Comparison of ENCODE assay signal across 1 cellular context in genomic region chr12:121061831-121062230, GRCh38.
TF ChIP-seq lines count a peak whose summit lies in the region.

No MANE protein-coding gene starts in this region.

TF ChIP-seq in HepG2, 621 proteins besides CTCF, POLR2A, EP300 and RAD21 (continues in another document):
- TF ChIP-seq NFE2L2 (IDR thresholded peaks at IDR 0.05; ENCODE audit: low read length) (no peak), ATF5 (CRISPR knock-in tag; IDR thresholded peaks at IDR 0.05; ENCODE audit: low read depth) (no peak), HNF1B (CRISPR knock-in tag; IDR thresholded peaks at IDR 0.05) (no peak), STAG1 (CRISPR knock-in tag; IDR thresholded peaks at IDR 0.05) (peak; percentile 69), ZNF709 (CRISPR knock-in tag; IDR thresholded peaks at IDR 0.05) (no peak), ZC3H4 (CRISPR knock-in tag; IDR thresholded peaks at IDR 0.05; ENCODE audit: borderline replicate concordance) (no peak), SMC3 (IDR thresholded peaks at IDR 0.05; ENCODE audit: low read length) (peak; percentile 71), ZFP36L1 (CRISPR knock-in tag; IDR thresholded peaks at IDR 0.05) (no peak), BRD4 (CRISPR knock-in tag; IDR thresholded peaks at IDR 0.05) (no peak), ZNF580 (CRISPR knock-in tag; IDR thresholded peaks at IDR 0.05; ENCODE audit: borderline replicate concordance, low read depth) (no peak), GRHL1 (CRISPR knock-in tag; conservative IDR thresholded peaks at IDR 0.05) (no peak), MIXL1 (CRISPR knock-in tag; IDR thresholded peaks at IDR 0.05) (0 out of 2 replicates have a peak, but pooled peaks have one; percentile 10), JUN (CRISPR knock-in tag; IDR thresholded peaks at IDR 0.05) (no peak), PRDM4 (CRISPR knock-in tag; IDR thresholded peaks at IDR 0.05; ENCODE audit: borderline replicate concordance) (no peak), RFXAP (CRISPR knock-in tag; IDR thresholded peaks at IDR 0.05; ENCODE audit: borderline replicate concordance) (no peak), SPEN (CRISPR knock-in tag; IDR thresholded peaks at IDR 0.05; ENCODE audit: low read depth) (no peak), GATAD1 (CRISPR knock-in tag; IDR thresholded peaks at IDR 0.05) (no peak)
- TF ChIP-seq, protein P1, sequence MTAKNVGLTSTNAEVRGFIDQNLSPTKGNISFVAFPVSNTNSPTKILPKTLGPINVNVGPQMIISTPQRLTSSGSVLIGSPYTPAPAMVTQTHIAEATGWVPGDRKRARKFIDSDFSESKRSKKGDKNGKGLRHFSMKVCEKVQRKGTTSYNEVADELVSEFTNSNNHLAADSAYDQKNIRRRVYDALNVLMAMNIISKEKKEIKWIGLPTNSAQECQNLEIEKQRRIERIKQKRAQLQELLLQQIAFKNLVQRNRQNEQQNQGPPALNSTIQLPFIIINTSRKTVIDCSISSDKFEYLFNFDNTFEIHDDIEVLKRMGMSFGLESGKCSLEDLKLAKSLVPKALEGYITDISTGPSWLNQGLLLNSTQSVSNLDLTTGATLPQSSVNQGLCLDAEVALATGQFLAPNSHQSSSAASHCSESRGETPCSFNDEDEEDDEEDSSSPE (CRISPR knock-in tag; IDR thresholded peaks at IDR 0.05), result no peak
- TF ChIP-seq, protein P2, sequence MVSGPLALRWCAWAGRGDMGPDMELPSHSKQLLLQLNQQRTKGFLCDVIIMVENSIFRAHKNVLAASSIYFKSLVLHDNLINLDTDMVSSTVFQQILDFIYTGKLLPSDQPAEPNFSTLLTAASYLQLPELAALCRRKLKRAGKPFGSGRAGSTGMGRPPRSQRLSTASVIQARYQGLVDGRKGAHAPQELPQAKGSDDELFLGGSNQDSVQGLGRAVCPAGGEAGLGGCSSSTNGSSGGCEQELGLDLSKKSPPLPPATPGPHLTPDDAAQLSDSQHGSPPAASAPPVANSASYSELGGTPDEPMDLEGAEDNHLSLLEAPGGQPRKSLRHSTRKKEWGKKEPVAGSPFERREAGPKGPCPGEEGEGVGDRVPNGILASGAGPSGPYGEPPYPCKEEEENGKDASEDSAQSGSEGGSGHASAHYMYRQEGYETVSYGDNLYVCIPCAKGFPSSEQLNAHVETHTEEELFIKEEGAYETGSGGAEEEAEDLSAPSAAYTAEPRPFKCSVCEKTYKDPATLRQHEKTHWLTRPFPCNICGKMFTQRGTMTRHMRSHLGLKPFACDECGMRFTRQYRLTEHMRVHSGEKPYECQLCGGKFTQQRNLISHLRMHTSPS (CRISPR knock-in tag; IDR thresholded peaks at IDR 0.05; ENCODE audit: low read depth), result no peak
- TF ChIP-seq, protein P3, sequence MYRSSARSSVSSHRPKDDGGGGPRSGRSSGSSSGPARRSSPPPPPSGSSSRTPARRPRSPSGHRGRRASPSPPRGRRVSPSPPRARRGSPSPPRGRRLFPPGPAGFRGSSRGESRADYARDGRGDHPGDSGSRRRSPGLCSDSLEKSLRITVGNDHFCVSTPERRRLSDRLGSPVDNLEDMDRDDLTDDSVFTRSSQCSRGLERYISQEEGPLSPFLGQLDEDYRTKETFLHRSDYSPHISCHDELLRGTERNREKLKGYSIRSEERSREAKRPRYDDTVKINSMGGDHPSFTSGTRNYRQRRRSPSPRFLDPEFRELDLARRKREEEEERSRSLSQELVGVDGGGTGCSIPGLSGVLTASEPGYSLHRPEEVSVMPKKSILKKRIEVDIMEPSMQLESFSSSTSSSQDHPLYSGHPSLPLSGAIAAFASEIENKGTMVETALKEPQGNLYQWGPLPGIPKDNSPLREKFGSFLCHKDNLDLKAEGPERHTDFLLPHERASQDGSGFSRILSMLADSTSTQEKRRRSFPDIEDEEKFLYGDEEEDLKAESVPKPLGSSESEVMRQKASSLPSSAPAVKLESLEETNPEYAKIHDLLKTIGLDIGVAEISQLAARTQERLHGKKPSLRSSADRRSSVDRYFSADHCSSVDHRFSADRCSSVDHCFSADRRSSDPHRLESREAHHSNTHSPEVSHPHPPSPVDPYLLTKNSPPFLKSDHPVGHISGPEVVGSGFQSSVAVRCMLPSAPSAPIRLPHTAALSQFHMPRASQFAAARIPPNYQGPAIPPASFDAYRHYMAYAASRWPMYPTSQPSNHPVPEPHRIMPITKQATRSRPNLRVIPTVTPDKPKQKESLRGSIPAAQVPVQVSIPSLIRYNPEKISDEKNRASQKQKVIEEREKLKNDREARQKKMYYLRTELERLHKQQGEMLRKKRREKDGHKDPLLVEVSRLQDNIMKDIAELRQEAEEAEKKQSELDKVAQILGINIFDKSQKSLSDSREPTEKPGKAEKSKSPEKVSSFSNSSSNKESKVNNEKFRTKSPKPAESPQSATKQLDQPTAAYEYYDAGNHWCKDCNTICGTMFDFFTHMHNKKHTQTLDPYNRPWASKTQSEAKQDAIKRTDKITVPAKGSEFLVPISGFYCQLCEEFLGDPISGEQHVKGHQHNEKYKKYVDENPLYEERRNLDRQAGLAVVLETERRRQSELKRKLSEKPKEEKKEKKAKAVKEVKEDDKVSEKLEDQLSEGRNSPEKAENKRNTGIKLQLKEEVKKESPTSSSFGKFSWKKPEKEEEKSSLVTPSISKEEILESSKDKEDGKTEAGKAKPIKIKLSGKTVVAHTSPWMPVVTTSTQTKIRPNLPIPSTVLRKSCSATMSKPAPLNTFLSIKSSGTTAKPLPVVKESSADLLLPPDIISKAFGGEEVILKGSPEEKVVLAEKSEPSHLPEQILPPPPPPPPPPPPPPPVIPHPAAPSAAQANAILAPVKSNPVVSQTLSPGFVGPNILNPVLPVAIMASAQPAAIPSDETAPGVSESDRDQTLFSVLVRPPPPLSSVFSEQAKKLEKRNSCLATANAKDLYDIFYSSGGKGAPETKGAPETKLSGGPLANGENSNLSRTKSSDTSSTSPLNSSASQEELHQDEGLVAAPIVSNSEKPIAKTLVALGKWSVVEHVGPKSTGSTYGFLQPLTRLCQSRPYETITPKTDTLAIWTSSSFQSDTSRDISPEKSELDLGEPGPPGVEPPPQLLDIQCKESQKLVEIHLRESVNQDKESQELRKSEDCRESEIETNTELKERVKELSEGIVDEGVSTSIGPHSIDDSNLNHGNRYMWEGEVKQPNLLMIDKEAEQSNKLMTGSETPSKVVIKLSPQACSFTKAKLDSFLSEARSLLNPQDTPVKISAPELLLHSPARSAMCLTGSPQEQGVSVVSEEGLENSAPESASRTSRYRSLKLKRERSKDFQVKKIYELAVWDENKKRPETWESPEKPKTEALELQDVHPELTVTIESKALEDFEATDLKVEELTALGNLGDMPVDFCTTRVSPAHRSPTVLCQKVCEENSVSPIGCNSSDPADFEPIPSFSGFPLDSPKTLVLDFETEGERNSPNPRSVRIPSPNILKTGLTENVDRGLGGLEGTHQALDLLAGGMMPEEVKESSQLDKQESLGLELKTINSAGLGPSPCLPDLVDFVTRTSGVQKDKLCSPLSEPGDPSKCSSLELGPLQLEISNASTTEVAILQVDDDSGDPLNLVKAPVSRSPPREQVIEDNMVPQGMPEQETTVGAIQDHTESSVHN (CRISPR knock-in tag; IDR thresholded peaks at IDR 0.05), result no peak
- TF ChIP-seq, protein P4, sequence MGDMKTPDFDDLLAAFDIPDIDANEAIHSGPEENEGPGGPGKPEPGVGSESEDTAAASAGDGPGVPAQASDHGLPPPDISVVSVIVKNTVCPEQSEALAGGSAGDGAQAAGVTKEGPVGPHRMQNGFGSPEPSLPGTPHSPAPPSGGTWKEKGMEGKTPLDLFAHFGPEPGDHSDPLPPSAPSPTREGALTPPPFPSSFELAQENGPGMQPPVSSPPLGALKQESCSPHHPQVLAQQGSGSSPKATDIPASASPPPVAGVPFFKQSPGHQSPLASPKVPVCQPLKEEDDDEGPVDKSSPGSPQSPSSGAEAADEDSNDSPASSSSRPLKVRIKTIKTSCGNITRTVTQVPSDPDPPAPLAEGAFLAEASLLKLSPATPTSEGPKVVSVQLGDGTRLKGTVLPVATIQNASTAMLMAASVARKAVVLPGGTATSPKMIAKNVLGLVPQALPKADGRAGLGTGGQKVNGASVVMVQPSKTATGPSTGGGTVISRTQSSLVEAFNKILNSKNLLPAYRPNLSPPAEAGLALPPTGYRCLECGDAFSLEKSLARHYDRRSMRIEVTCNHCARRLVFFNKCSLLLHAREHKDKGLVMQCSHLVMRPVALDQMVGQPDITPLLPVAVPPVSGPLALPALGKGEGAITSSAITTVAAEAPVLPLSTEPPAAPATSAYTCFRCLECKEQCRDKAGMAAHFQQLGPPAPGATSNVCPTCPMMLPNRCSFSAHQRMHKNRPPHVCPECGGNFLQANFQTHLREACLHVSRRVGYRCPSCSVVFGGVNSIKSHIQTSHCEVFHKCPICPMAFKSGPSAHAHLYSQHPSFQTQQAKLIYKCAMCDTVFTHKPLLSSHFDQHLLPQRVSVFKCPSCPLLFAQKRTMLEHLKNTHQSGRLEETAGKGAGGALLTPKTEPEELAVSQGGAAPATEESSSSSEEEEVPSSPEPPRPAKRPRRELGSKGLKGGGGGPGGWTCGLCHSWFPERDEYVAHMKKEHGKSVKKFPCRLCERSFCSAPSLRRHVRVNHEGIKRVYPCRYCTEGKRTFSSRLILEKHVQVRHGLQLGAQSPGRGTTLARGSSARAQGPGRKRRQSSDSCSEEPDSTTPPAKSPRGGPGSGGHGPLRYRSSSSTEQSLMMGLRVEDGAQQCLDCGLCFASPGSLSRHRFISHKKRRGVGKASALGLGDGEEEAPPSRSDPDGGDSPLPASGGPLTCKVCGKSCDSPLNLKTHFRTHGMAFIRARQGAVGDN (CRISPR knock-in tag; IDR thresholded peaks at IDR 0.05), result no peak
- TF ChIP-seq, protein P5, sequence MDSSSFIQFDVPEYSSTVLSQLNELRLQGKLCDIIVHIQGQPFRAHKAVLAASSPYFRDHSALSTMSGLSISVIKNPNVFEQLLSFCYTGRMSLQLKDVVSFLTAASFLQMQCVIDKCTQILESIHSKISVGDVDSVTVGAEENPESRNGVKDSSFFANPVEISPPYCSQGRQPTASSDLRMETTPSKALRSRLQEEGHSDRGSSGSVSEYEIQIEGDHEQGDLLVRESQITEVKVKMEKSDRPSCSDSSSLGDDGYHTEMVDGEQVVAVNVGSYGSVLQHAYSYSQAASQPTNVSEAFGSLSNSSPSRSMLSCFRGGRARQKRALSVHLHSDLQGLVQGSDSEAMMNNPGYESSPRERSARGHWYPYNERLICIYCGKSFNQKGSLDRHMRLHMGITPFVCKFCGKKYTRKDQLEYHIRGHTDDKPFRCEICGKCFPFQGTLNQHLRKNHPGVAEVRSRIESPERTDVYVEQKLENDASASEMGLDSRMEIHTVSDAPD (CRISPR knock-in tag; IDR thresholded peaks at IDR 0.05), result no peak
